8 cellular contexts compared by ENCODE assay signal in genomic region chr9:85941966-85942912, GRCh38. TPM values are rescaled to one million over a fixed set of nuclear protein-coding genes. Genes with fewer than 3 reads are reported as not detected.
A peak's percentile ranks its signal among the peaks of the same experiment; 100 is the strongest.
DNase-seq lines count a peak whose midpoint lies in the region; ATAC-seq, FAIRE-seq and TF ChIP-seq lines count a peak whose summit lies in the region.

No MANE protein-coding gene starts in this region.

- peaks cover 19% of the 10 kb centered on the region for H3K36me3 Mint-ChIP-seq in Caco-2 (ENCODE audit: insufficient read depth, unreplicated experiment)
- H3K36me3 Mint-ChIP-seq in osteocyte (ENCODE audit: unreplicated experiment): peaks cover 15% of the 10 kb centered on the region

- no peak for FAIRE-seq in endothelial cell of umbilical vein (lab: Jason Lieb, UNC)

- H3K9me3 Mint-ChIP-seq in Caco-2 (ENCODE audit: unreplicated experiment) (no peaks in the 10 kb centered on the region), osteocyte (ENCODE audit: unreplicated experiment) (no peaks in the 10 kb centered on the region)

- H3K4me1 Mint-ChIP-seq in Caco-2 (ENCODE audit: low read depth, unreplicated experiment) (no peaks in the 10 kb centered on the region), osteocyte (ENCODE audit: unreplicated experiment) (peaks cover 3% of the 10 kb centered on the region)

- dilution Hi-C loops in endothelial cell of umbilical vein (cut with MboI; ENCODE audit: extremely low pct_ligation_motif_present, low sequenced_read_pairs): no loop called here

- H3K27me3 Mint-ChIP-seq in Caco-2 (ENCODE audit: insufficient read depth, unreplicated experiment): no peaks in the 10 kb centered on the region
- peaks cover 3% of the 10 kb centered on the region for H3K27me3 Mint-ChIP-seq in osteocyte (ENCODE audit: unreplicated experiment)

- H3K9ac ChIP-seq in NT2/D1 (ENCODE audit: insufficient read length, low read depth) (peak overlapping the region; percentile 94), endothelial cell of umbilical vein (replicated peaks; ENCODE audit: extremely low read depth, insufficient read depth, low read length) (peak overlapping the region; percentile 95)

- TF ChIP-seq POLR2A in endothelial cell of umbilical vein (IDR thresholded peaks at IDR 0.05; ENCODE audit: low read depth, low read length): no peak

- H3K79me2 ChIP-seq in endothelial cell of umbilical vein (ENCODE audit: control insufficient read depth, insufficient read depth, low read length): peaks cover 55% of the 10 kb centered on the region

- no peaks in the 10 kb centered on the region for H3K9me3 ChIP-seq in Caco-2
- no peaks in the 10 kb centered on the region for H3K9me3 ChIP-seq in NT2/D1 (ENCODE audit: insufficient read depth, low read length)
- no peaks in the 10 kb centered on the region for H3K9me3 ChIP-seq in endothelial cell of umbilical vein (replicated peaks; ENCODE audit: control insufficient read depth, insufficient read depth, low read length)

- H3K4me3 ChIP-seq in Caco-2 (ENCODE audit: low read depth, low read length) (peak overlapping the region; percentile 74), NT2/D1 (ENCODE audit: insufficient read length, low read depth) (peak overlapping the region; percentile 95), endothelial cell of umbilical vein (replicated peaks in 1 of 3; ENCODE audit: insufficient read depth in 1 of 3, low read depth in 1 of 3, low read length in 3 of 3) (peak overlapping the region; percentile 68 to 94 (median 91))

- no peaks in the 10 kb centered on the region for H4K20me1 ChIP-seq in endothelial cell of umbilical vein (replicated peaks; ENCODE audit: control insufficient read depth, extremely low read depth, insufficient read depth, low read length)

- peak overlapping the region; percentile 99 for H3K4me2 ChIP-seq in endothelial cell of umbilical vein (ENCODE audit: insufficient read depth, low read length)

- POLR2A ChIA-PET in Caco-2 (lab: Charles Lee) (no interaction called here), endothelial cell of umbilical vein (lab: Charles Lee) (no interaction called here)

- H3K27ac Mint-ChIP-seq in Caco-2 (ENCODE audit: unreplicated experiment): peak overlapping the region; percentile 94
- peak overlapping the region; percentile 86 for H3K27ac Mint-ChIP-seq in osteocyte (ENCODE audit: unreplicated experiment)

- CTCF ChIA-PET in Caco-2 (lab: Charles Lee) (no interaction called here), endothelial cell of umbilical vein (lab: Charles Lee) (interaction anchor here (0.5 kb wide), 1 partner anchor 21 kb away, joined by 4 read pairs; no protein-coding TSS in a partner anchor)

- peak overlapping the region; percentile 83 for H3K27ac ChIP-seq in endothelial cell of umbilical vein (ENCODE audit: insufficient read depth, low read depth, low read length)

- intact Hi-C loops in Caco-2 (cut with micrococcal nuclease; ENCODE audit: unreplicated experiment) (no loop called here), endothelial cell of umbilical vein (cut with micrococcal nuclease) (loop anchor here (1.0 to 5.0 kb wide), 4 partner anchors 156 to 1205 kb away; partner anchors contain the start of genes ISCA1 and TUT7)

- no peaks in the 10 kb centered on the region for H3K36me3 ChIP-seq in Caco-2 (ENCODE audit: control insufficient read depth, insufficient read depth, low read length)
- peaks cover 50% of the 10 kb centered on the region for H3K36me3 ChIP-seq in NT2/D1 (ENCODE audit: insufficient read depth, insufficient read length, low read length)
- H3K36me3 ChIP-seq in endothelial cell of umbilical vein (ENCODE audit: control insufficient read depth in 2 of 2, extremely low read depth in 1 of 2, insufficient read depth in 2 of 2, low read length in 2 of 2): peaks cover 0 to 2% of the 10 kb centered on the region in 2 experiments

- DNase-seq in Caco-2 (no peak), NT2/D1 (ENCODE audit: low read depth, low spot score) (no peak), endothelial cell of umbilical vein (ENCODE audit: low read depth, low spot score) (no peak), osteocyte (ENCODE audit: extremely low spot score, unreplicated experiment) (no peak), DMS 273 (lab: John Stamatoyannopoulos, UW; ENCODE audit: unreplicated experiment) (no peak)
- DNase-seq in activated CD4-positive, alpha-beta T cell treated with anti-CD3 and anti-CD28 coated beads for 1 hour: no peak

- peak overlapping the region; percentile 93 for H2AFZ ChIP-seq in endothelial cell of umbilical vein (ENCODE audit: low read depth, low read length)

- ATAC-seq in GM18909 (IDR thresholded peaks at IDR 0.05; ENCODE audit: poor library complexity, unreplicated experiment): no peak
- no peak for ATAC-seq in GM19452 (IDR thresholded peaks at IDR 0.05; ENCODE audit: unreplicated experiment)

- no peaks in the 10 kb centered on the region for H3K9me1 ChIP-seq in endothelial cell of umbilical vein (replicated peaks; ENCODE audit: control insufficient read depth, extremely low read depth, insufficient read depth, low read length)

- H3K27me3 ChIP-seq in Caco-2 (replicated peaks; ENCODE audit: control insufficient read depth, insufficient read depth, low read length) (no peaks in the 10 kb centered on the region), NT2/D1 (ENCODE audit: insufficient read depth, insufficient read length) (no peaks in the 10 kb centered on the region), endothelial cell of umbilical vein (ENCODE audit: control insufficient read depth in 2 of 2, insufficient read depth in 2 of 2, low read length in 2 of 2) (no peaks in the 10 kb centered on the region)

- TF ChIP-seq CTCF in Caco-2 (IDR thresholded peaks at IDR 0.05; ENCODE audit: insufficient read depth in 1 of 2, low read depth in 1 of 2, low read length in 1 of 2, severe bottlenecking in 1 of 2, unreplicated experiment in 1 of 2): no peak
- no peak for TF ChIP-seq CTCF in endothelial cell of umbilical vein (IDR thresholded peaks at IDR 0.05; ENCODE audit: extremely low read depth in 1 of 2, insufficient read depth in 1 of 2, low read depth in 1 of 2, low read length in 2 of 2)
- TF ChIP-seq CTCF in osteocyte (IDR thresholded peaks at IDR 0.05): no peak

- H3K4me1 ChIP-seq in Caco-2 (peaks cover 13% of the 10 kb centered on the region), NT2/D1 (ENCODE audit: insufficient read depth, insufficient read length) (no peaks in the 10 kb centered on the region), endothelial cell of umbilical vein (ENCODE audit: control insufficient read depth, extremely low read depth, insufficient read depth, low read length) (peaks cover 13% of the 10 kb centered on the region)

- TSS peak; percentile 32 for BruUV-seq in Caco-2 (replicated peaks; lab: Mats Ljungman, UMichigan)
- no TSS peak for BruUV-seq in endothelial cell of umbilical vein (replicated peaks; lab: Mats Ljungman, UMichigan)

- peak overlapping the region; percentile 90 for H3K4me3 Mint-ChIP-seq in Caco-2 (ENCODE audit: unreplicated experiment)
- peak overlapping the region; percentile 90 for H3K4me3 Mint-ChIP-seq in osteocyte (ENCODE audit: unreplicated experiment)

TF ChIP-seq in endothelial cell of umbilical vein, 7 proteins besides CTCF, POLR2A, EP300 and RAD21:
- TF ChIP-seq JUN (IDR thresholded peaks at IDR 0.05; ENCODE audit: borderline replicate concordance, insufficient read depth, insufficient read length, low read depth): no peak
- no peak for TF ChIP-seq EZH2 (IDR thresholded peaks at IDR 0.05; ENCODE audit: borderline replicate concordance, low read depth, low read length, severe bottlenecking)
- no peak for TF ChIP-seq GATA2 (IDR thresholded peaks at IDR 0.05; ENCODE audit: insufficient read depth, insufficient read length, low read depth, low read length)
- TF ChIP-seq MAX (IDR thresholded peaks at IDR 0.05; ENCODE audit: insufficient read depth, insufficient read length): no peak

RNA-seq across cellular contexts. Expression of gene NAA35, which starts 1.3 kb away (rescaled TPM):
- 22.4 and 24.1 TPM in 2 replicates for total RNA-seq in Caco-2 (2022)
- 22.5 and 23.3 TPM in 2 replicates for total RNA-seq in endothelial cell of umbilical vein
- polyA plus RNA-seq in endothelial cell of umbilical vein: 6.7 and 7.9 TPM in 2 replicates
- 10.3 and 10.4 TPM in 2 replicates for polyA plus RNA-seq in endothelial cell of umbilical vein (2011; cell fraction: cytosol; rRNA removed)
- polyA plus RNA-seq in endothelial cell of umbilical vein (2011; cell fraction: nucleus; rRNA removed): 19.5 and 23.9 TPM in 2 replicates
- 19.9 and 26.8 TPM in 2 replicates for polyA plus RNA-seq in endothelial cell of umbilical vein (2012)
- polyA minus RNA-seq in endothelial cell of umbilical vein: 13.0 and 15.2 TPM in 2 replicates
- polyA minus RNA-seq in endothelial cell of umbilical vein (2011; cell fraction: cytosol; rRNA and poly(A)+ RNA removed): 14.6 TPM
- 18.2 and 21.3 TPM in 2 replicates for polyA minus RNA-seq in endothelial cell of umbilical vein (2011; cell fraction: nucleus; rRNA and poly(A)+ RNA removed)
- 18.8 and 20.0 TPM in 2 replicates for total RNA-seq in osteocyte
